Comparison of ENCODE assay signal across 8 cellular contexts in genomic region chrX:151973851-151974335, GRCh38. TPM values are rescaled to one million over a fixed set of nuclear protein-coding genes. Genes with fewer than 3 reads are reported as not detected.
DNase-seq lines count a peak whose midpoint lies in the region; ATAC-seq, FAIRE-seq and TF ChIP-seq lines count a peak whose summit lies in the region.

No MANE protein-coding gene starts in this region.

- H3K4me1 Mint-ChIP-seq in natural killer cell treated with Interleukin-12 subunit alpha and Interleukin-12 subunit beta and Interleukin-15 and Interleukin-18, amount 100 ng/mL, for 72 hours (ENCODE audit: low read depth in 2 of 2), result no peaks in the 10 kb centered on the region

- H3K27ac ChIP-seq in Peyer's patch (peak overlapping the region; percentile 31 to 88 (median 73)), pancreas (peak overlapping the region in 3 of 4 donors; percentile 23 to 59 (median 53))

- no peaks in the 10 kb centered on the region for H3K36me3 Mint-ChIP-seq in natural killer cell treated with Interleukin-12 subunit alpha and Interleukin-12 subunit beta and Interleukin-15 and Interleukin-18, amount 100 ng/mL, for 72 hours

- DNase-seq in COLO668 (lab: John Stamatoyannopoulos, UW; ENCODE audit: unreplicated experiment), result peak; percentile 15
- peak in 2 of 3 donors; percentile 47 to 54 for DNase-seq in Peyer's patch
- DNase-seq in fibroblast of the aortic adventitia (ENCODE audit: low read depth), result peak; percentile 33
- peak in 3 of 6 donors; percentile 18 to 57 (median 34) for DNase-seq in pancreas
- DNase-seq in natural killer cell treated with Interleukin-12 subunit alpha and Interleukin-12 subunit beta and Interleukin-15 and Interleukin-18, amount 100 ng/mL, for 72 hours (ENCODE audit: low spot score), result no peak
- no peak for DNase-seq in DMS53 treated with DMSO at 0.1 percent for 48 hours (lab: John Stamatoyannopoulos, UW; ENCODE audit: unreplicated experiment)
- no peak for DNase-seq in activated gamma-delta T cell (lab: John Stamatoyannopoulos, UW)

- 14 to 33% methylated on average over 21 of the region's 21 CpGs for WGBS in pancreas, 2 donors

- H3K36me3 ChIP-seq in Peyer's patch (no peaks in the 10 kb centered on the region), pancreas (no peaks in the 10 kb centered on the region)

- no peak for FAIRE-seq in pancreas (lab: Jason Lieb, UNC)

- H3K4me3 ChIP-seq in Peyer's patch (peak overlapping the region; percentile 26 to 72 (median 54)), fibroblast of the aortic adventitia (ENCODE audit: low read depth, low read length) (peak overlapping the region; percentile 76), pancreas (peak overlapping the region in 3 of 4 donors; percentile 23 to 52 (median 38))

- no peak overlapping the region for H3K4me3 Mint-ChIP-seq in natural killer cell treated with Interleukin-12 subunit alpha and Interleukin-12 subunit beta and Interleukin-15 and Interleukin-18, amount 100 ng/mL, for 72 hours

- ATAC-seq in pancreas, result peak; percentile 22 to 43 (median 26)
- no peak for ATAC-seq in natural killer cell treated with Interleukin-12 subunit alpha and Interleukin-12 subunit beta and Interleukin-15 and Interleukin-18, amount 100 ng/mL, for 72 hours
- ATAC-seq in HG03108 (IDR thresholded peaks at IDR 0.05; ENCODE audit: unreplicated experiment), result no peak

- no peak overlapping the region for H3K27ac Mint-ChIP-seq in natural killer cell treated with Interleukin-12 subunit alpha and Interleukin-12 subunit beta and Interleukin-15 and Interleukin-18, amount 100 ng/mL, for 72 hours

- H3K9me3 ChIP-seq in Peyer's patch (no peaks in the 10 kb centered on the region), pancreas (no peaks in the 10 kb centered on the region)

- H3K9me3 Mint-ChIP-seq in natural killer cell treated with Interleukin-12 subunit alpha and Interleukin-12 subunit beta and Interleukin-15 and Interleukin-18, amount 100 ng/mL, for 72 hours, result no peaks in the 10 kb centered on the region

- intact Hi-C loops in pancreas (cut with DNase I), result no loop called here

- no peaks in the 10 kb centered on the region for H3K4me1 ChIP-seq in Peyer's patch
- H3K4me1 ChIP-seq in pancreas, result no peaks in the 10 kb centered on the region

- no peaks in the 10 kb centered on the region for H3K27me3 ChIP-seq in Peyer's patch
- H3K27me3 ChIP-seq in pancreas, result no peaks in the 10 kb centered on the region

- TF ChIP-seq POLR2A in Peyer's patch (IDR thresholded peaks at IDR 0.05), result no peak

- H3K27me3 Mint-ChIP-seq in natural killer cell treated with Interleukin-12 subunit alpha and Interleukin-12 subunit beta and Interleukin-15 and Interleukin-18, amount 100 ng/mL, for 72 hours, result peaks cover 6 to 18% of the 10 kb centered on the region in 2 donors

- TF ChIP-seq CTCF in Peyer's patch (IDR thresholded peaks at IDR 0.05) (no peak), fibroblast of the aortic adventitia (IDR thresholded peaks at IDR 0.05; ENCODE audit: insufficient read depth, low read length) (no peak), pancreas (IDR thresholded peaks at IDR 0.05) (no peak)

RNA-seq across cellular contexts. Expression of gene GABRE, which starts 0.6 kb away (rescaled TPM):
- 100 to 1,000 TPM in 3 of 4 donors, 10 to 100 TPM in 1; 59.4 to 207 (median 126) TPM for total RNA-seq in Peyer's patch
- 29.4 and 33.2 TPM in 2 replicates for total RNA-seq in fibroblast of the aortic adventitia (ENCODE audit: low replicate concordance)
- total RNA-seq in pancreas, result 10 to 100 TPM in 3 of 6 donors, 1 to 10 TPM in 3; 4.2 to 15.1 (median 10.8) TPM
- 10 to 100 TPM; 29.2 to 51.4 TPM for polyA plus RNA-seq in pancreas
- not detected for total RNA-seq in natural killer cell treated with Interleukin-12 subunit alpha and Interleukin-12 subunit beta and Interleukin-15 and Interleukin-18, amount 100 ng/mL, for 72 hours

Comparison
In these comparisons a context has a peak if more than half of its experiments do, and no peak if none do; other contexts are left out.
1. DNase-seq: peak in COLO668 (single experiment), Peyer's patch (2 of 3) and fibroblast of the aortic adventitia (single experiment); none in natural killer cell treated with Interleukin-12 subunit alpha and Interleukin-12 subunit beta and Interleukin-15 and Interleukin-18, amount 100 ng/mL, for 72 hours (single experiment), DMS53 treated with DMSO at 0.1 percent for 48 hours (single experiment) and activated gamma-delta T cell (single experiment).
2. ATAC-seq: peak in pancreas (4 of 4); none in natural killer cell treated with Interleukin-12 subunit alpha and Interleukin-12 subunit beta and Interleukin-15 and Interleukin-18, amount 100 ng/mL, for 72 hours (0 of 2) and HG03108 (single experiment).
3. RNA of gene GABRE, which starts 0.6 kb away (total RNA-seq): 59.4 to 207 TPM in Peyer's patch, 29.4 to 33.2 TPM in fibroblast of the aortic adventitia and 4.2 to 15.1 TPM in pancreas; not detected in natural killer cell treated with Interleukin-12 subunit alpha and Interleukin-12 subunit beta and Interleukin-15 and Interleukin-18, amount 100 ng/mL, for 72 hours; every median in the first group is over 4 times any median in the second.
4. Peak in every context shown above with its lines, with median percentiles within 50 percentile points of each other: H3K4me3 ChIP-seq.